Comparison of ENCODE assay signal across 8 cellular contexts in the genomic region with DNA sequence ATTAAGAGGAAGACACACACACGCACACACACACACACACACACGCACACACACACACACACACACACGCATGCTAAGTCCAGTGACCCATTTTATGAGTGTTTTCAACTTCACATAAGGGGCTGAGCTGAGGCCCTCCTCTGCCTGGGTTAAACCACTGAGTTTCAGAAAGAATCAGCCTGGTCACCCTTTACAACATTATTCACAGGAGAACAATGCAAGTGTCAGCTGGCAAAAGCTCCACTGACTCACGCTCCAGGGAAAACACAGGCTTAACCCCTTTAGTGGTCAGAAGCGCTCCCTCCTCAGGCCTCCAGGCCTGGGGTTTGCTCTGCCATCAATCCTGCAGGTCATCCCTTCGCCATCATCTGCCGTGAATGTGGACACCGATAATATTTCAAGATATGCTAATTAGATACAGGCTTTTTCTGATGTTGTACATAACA. TPM values are rescaled to one million over a fixed set of nuclear protein-coding genes. Genes with fewer than 3 reads are reported as not detected.
DNase-seq lines count a peak whose midpoint lies in the region; ATAC-seq and TF ChIP-seq lines count a peak whose summit lies in the region.

No MANE protein-coding gene starts in this region.

- H3K27ac ChIP-seq in DOHH2 (ENCODE audit: low read depth, low read length) (peak overlapping the region; percentile 97), prostate gland (peak overlapping the region; percentile 47 to 58)

- H3K4me3 ChIP-seq in DOHH2 (ENCODE audit: low read length): no peak overlapping the region
- no peak overlapping the region for H3K4me3 ChIP-seq in prostate gland

- H3K9me3 ChIP-seq in DOHH2 (ENCODE audit: control insufficient read depth, insufficient read depth, low read length): no peaks in the 10 kb centered on the region
- H3K9me3 ChIP-seq in prostate gland: no peaks in the 10 kb centered on the region

- H3K27me3 Mint-ChIP-seq in activated T-helper 17 cell treated with anti-CD3 and anti-CD28 coated beads, Interleukin-2, amount 50 U/mL, for 72 hours: no peaks in the 10 kb centered on the region

- DNase-seq in head of caudate nucleus (peak in 40 of 42 donors; percentile 28 to 89 (median 68)), prostate gland (ENCODE audit: low spot score) (peak; percentile 37), NCI-H1436 (lab: John Stamatoyannopoulos, UW) (no peak)

- peaks cover 86% of the 10 kb centered on the region for H3K36me3 Mint-ChIP-seq in activated T-helper 17 cell treated with anti-CD3 and anti-CD28 coated beads, Interleukin-2, amount 50 U/mL, for 72 hours (ENCODE audit: low read depth)

- no peaks in the 10 kb centered on the region for H4K20me1 ChIP-seq in DOHH2 (ENCODE audit: control insufficient read depth, insufficient read depth, low read depth, low read length)

- no peak for TF ChIP-seq CTCF in DOHH2 (IDR thresholded peaks at IDR 0.05; ENCODE audit: low read depth, low read length, poor library complexity, severe bottlenecking)
- peak in 1 of 4 experiments; percentile 34 for TF ChIP-seq CTCF in prostate gland (IDR thresholded peaks at IDR 0.05)

- H3K4me1 ChIP-seq in DOHH2 (ENCODE audit: control insufficient read depth, low read length) (peaks cover 88% of the 10 kb centered on the region), prostate gland (replicated peaks) (peaks cover 12% of the 10 kb centered on the region)

- WGBS in prostate gland: 31% methylated on average over 8 of the region's 8 CpGs

- H3K9me3 Mint-ChIP-seq in activated T-helper 17 cell treated with anti-CD3 and anti-CD28 coated beads, Interleukin-2, amount 50 U/mL, for 72 hours: no peaks in the 10 kb centered on the region

- H3K4me1 Mint-ChIP-seq in activated T-helper 17 cell treated with anti-CD3 and anti-CD28 coated beads, Interleukin-2, amount 50 U/mL, for 72 hours: peaks cover 5% of the 10 kb centered on the region

- H3K36me3 ChIP-seq in DOHH2 (ENCODE audit: control insufficient read depth, low read length) (peaks cover 21% of the 10 kb centered on the region), prostate gland (peaks cover 7 to 9% of the 10 kb centered on the region in 2 donors)

- H3K27ac Mint-ChIP-seq in activated T-helper 17 cell treated with anti-CD3 and anti-CD28 coated beads, Interleukin-2, amount 50 U/mL, for 72 hours: peak overlapping the region; percentile 36

- intact Hi-C loops in head of caudate nucleus (cut with DNase I): no loop called here
- intact Hi-C loops in prostate gland (cut with DNase I): loop anchor here (5.0 kb wide), 2 partner anchors 51 to 76 kb away; no protein-coding TSS in a partner anchor

- ATAC-seq in activated T-helper 17 cell treated with anti-CD3 and anti-CD28 coated beads, Interleukin-2, amount 50 U/mL, for 72 hours (replicated peaks): peak; percentile 83
- ATAC-seq in HG03097 (IDR thresholded peaks at IDR 0.05; ENCODE audit: low FRiP score, unreplicated experiment): no peak
- no peak for ATAC-seq in HG02571 (IDR thresholded peaks at IDR 0.05; ENCODE audit: unreplicated experiment)
- ATAC-seq in GM19463 (IDR thresholded peaks at IDR 0.05; ENCODE audit: unreplicated experiment): no peak

- H3K27me3 ChIP-seq in DOHH2 (ENCODE audit: control insufficient read depth, low read length) (no peaks in the 10 kb centered on the region), prostate gland (replicated peaks; ENCODE audit: insufficient read depth) (no peaks in the 10 kb centered on the region)

- TF ChIP-seq POLR2A in prostate gland (IDR thresholded peaks at IDR 0.05): no peak

- no peaks in the 10 kb centered on the region for H3K9me2 ChIP-seq in DOHH2 (replicated peaks; ENCODE audit: control insufficient read depth, low read length)

- no peak overlapping the region for H3K4me3 Mint-ChIP-seq in activated T-helper 17 cell treated with anti-CD3 and anti-CD28 coated beads, Interleukin-2, amount 50 U/mL, for 72 hours

- H3K4me2 ChIP-seq in DOHH2 (ENCODE audit: low read length): no peak overlapping the region

- H3F3A ChIP-seq in DOHH2 (ENCODE audit: control insufficient read depth, insufficient read depth): peaks cover 25% of the 10 kb centered on the region

- no peaks in the 10 kb centered on the region for H3K79me2 ChIP-seq in DOHH2 (ENCODE audit: control insufficient read depth, low read length)

RNA-seq across cellular contexts. Expression of a gene that starts 46.9 kb away (rescaled TPM):
- total RNA-seq in activated T-helper 17 cell treated with anti-CD3 and anti-CD28 coated beads, Interleukin-2, amount 50 U/mL, for 72 hours: 10 to 100 TPM; 34.4 to 63.6 TPM
- total RNA-seq in prostate gland: 10 to 100 TPM; 65.7 to 75.4 TPM

RNA-seq across cellular contexts. Expression of a gene that starts 47.0 kb away (rescaled TPM):
- 10 to 100 TPM; 24.0 to 37.3 TPM for total RNA-seq in activated T-helper 17 cell treated with anti-CD3 and anti-CD28 coated beads, Interleukin-2, amount 50 U/mL, for 72 hours
- 10 to 100 TPM; 35.2 to 63.9 TPM for total RNA-seq in prostate gland
